ENCODE assay signal across 23 cellular contexts in genomic region chr9:16304301-16304700, GRCh38.
"Had no signal": no experiment of that assay in that cellular context is flagged by ENCODE, and none has a peak within 500 bp of the region (broad histone marks: within the 10 kb centered on the region; RNA-seq: fewer than 3 reads in every experiment).

No MANE protein-coding gene starts in this region.

- H3K9me3 Mint-ChIP-seq: activated B cell treated with CpG ODN at 0.5 μM for 24 hours; activated T-helper 2 cell treated with anti-CD3 and anti-CD28 coated beads, Interferon-gamma antibody, Interleukin-2, Interleukin-4, amounts not matched to agents 10 μg/mL and 5 μg/mL and 100 μg/mL, durations not matched to agents 14 hours and 24 hours and 36 hours; immature natural killer cell; T-helper 1 cell treated with Interleukin-12 subunit alpha and Interleukin-12 subunit beta and Interleukin-4 antibody, amounts not matched to agents 30 μg/mL and 1 μg/mL, for 36 hours had no signal

- DNase-seq: activated B cell treated with CpG ODN at 0.5 μM for 24 hours; activated CD4-positive, alpha-beta T cell treated with anti-CD3 and anti-CD28 coated beads for 36 hours; activated CD4-positive, alpha-beta T cell treated with anti-CD3 and anti-CD28 coated beads, Interleukin-2, amount 50 U/mL, for 48 hours; activated naive CD4-positive, alpha-beta T cell; activated T-cell treated with anti-CD3 and anti-CD28 coated beads, Interleukin-2, amount 50 U/mL, for 4 hours; brain microvascular endothelial cell; effector memory CD4-positive, alpha-beta T cell; glutamatergic neuron; immature natural killer cell; kidney glomerular epithelial cell; left ventricle myocardium inferior; stimulated activated CD4-positive, alpha-beta T cell treated with anti-CD3 and anti-CD28 coated beads, Interleukin-4, amount 100 ng/mL, for 4 hours; stimulated activated naive CD8-positive, alpha-beta T cell treated with anti-CD3 and anti-CD28 coated beads, Interleukin-15, Interleukin-2, amounts not matched to agents 100 U/mL and 50 U/mL, for 24 hours; T1000 had no signal

- H3K27ac Mint-ChIP-seq: activated B cell treated with CpG ODN at 0.5 μM for 24 hours; activated CD4-positive, alpha-beta T cell treated with anti-CD3 and anti-CD28 coated beads for 36 hours; activated naive CD8-positive, alpha-beta T cell; activated T-helper 2 cell treated with anti-CD3 and anti-CD28 coated beads, Interferon-gamma antibody, Interleukin-2, Interleukin-4, amounts not matched to agents 10 μg/mL and 5 μg/mL and 100 μg/mL, durations not matched to agents 14 hours and 24 hours and 36 hours; immature natural killer cell; T-helper 1 cell treated with Interleukin-12 subunit alpha and Interleukin-12 subunit beta and Interleukin-4 antibody, amounts not matched to agents 30 μg/mL and 1 μg/mL, for 36 hours had no signal

- H3K36me3 Mint-ChIP-seq: activated naive CD8-positive, alpha-beta T cell; immature natural killer cell had no signal

- H3K27ac ChIP-seq: adrenal gland, ascending aorta, brain microvascular endothelial cell, hepatocyte, left ventricle myocardium inferior, right atrium auricular region had no signal

- ATAC-seq: activated CD4-positive, alpha-beta T cell treated with anti-CD3 and anti-CD28 coated beads for 36 hours; activated T-cell treated with anti-CD3 and anti-CD28 coated beads, Interleukin-2, amount 50 U/mL, for 4 hours; esophagus mucosa; stimulated activated naive CD8-positive, alpha-beta T cell treated with anti-CD3 and anti-CD28 coated beads, Interleukin-15, Interleukin-2, amounts not matched to agents 100 U/mL and 50 U/mL, for 24 hours had no signal

- H3K27me3 Mint-ChIP-seq: activated B cell treated with CpG ODN at 0.5 μM for 24 hours; activated CD4-positive, alpha-beta T cell treated with anti-CD3 and anti-CD28 coated beads for 36 hours; activated naive CD8-positive, alpha-beta T cell; central memory CD8-positive, alpha-beta T cell had no signal

- H3K4me1 Mint-ChIP-seq: activated B cell treated with CpG ODN at 0.5 μM for 24 hours; activated CD4-positive, alpha-beta T cell treated with anti-CD3 and anti-CD28 coated beads for 36 hours; central memory CD8-positive, alpha-beta T cell; immature natural killer cell had no signal

- H3K4me3 Mint-ChIP-seq: activated B cell treated with CpG ODN at 0.5 μM for 24 hours; activated CD4-positive, alpha-beta T cell treated with anti-CD3 and anti-CD28 coated beads for 36 hours; activated naive CD8-positive, alpha-beta T cell; activated T-cell treated with anti-CD3 and anti-CD28 coated beads, Interleukin-2, amount 50 U/mL, for 4 hours; central memory CD8-positive, alpha-beta T cell; immature natural killer cell; T-helper 1 cell treated with Interleukin-12 subunit alpha and Interleukin-12 subunit beta and Interleukin-4 antibody, amounts not matched to agents 30 μg/mL and 1 μg/mL, for 36 hours had no signal
